In the genomic region with DNA sequence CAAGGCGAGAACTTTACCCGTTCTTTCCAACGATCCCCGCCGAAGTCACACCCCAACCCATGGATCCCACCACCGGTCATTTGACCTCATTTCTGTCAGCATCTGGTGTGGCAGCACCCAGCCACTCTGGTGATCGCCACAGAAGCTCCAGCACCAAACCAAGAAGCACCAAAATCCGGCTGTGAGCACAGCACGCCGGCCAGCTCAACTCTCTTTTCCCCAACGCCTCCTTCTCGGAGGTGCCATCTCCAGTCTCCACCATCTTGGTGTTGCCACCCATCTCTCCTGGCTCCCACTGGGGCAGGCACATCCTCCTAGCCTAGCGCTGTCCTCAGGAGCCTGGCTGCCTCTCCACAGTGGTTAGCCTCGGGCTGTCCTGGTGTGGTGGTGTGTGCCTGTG, we compare ENCODE assay signal across 20 cellular contexts. TPM values are rescaled to one million over a fixed set of nuclear protein-coding genes. Genes with fewer than 3 reads are reported as not detected.
DNase-seq lines count a peak whose midpoint lies in the region; ATAC-seq and TF ChIP-seq lines count a peak whose summit lies in the region.
"Had no signal": no experiment of that assay in that cellular context is flagged by ENCODE, and none has a peak within 500 bp of the region (broad histone marks: within the 10 kb centered on the region; RNA-seq: fewer than 3 reads in every experiment).

No MANE protein-coding gene starts in this region.

- peaks cover 19% of the 10 kb centered on the region for H3K27me3 Mint-ChIP-seq in activated CD8-positive, alpha-beta memory T cell treated with anti-CD3 and anti-CD28 coated beads, Interleukin-2, amount 10 ng/mL, durations not matched to agents 7 days and 5 days
- H3K27me3 Mint-ChIP-seq in T-helper 17 cell (peaks cover 11% of the 10 kb centered on the region), endodermal cell (ENCODE audit: insufficient read depth) (peaks cover 10% of the 10 kb centered on the region)
- H3K27me3 Mint-ChIP-seq: activated naive CD4-positive, alpha-beta T cell treated with anti-CD3 and anti-CD28 coated beads, Interleukin-2, amount 50 U/mL, for 24 hours had no signal

- ATAC-seq in activated CD8-positive, alpha-beta memory T cell treated with anti-CD3 and anti-CD28 coated beads, Interleukin-2, amount 10 ng/mL, durations not matched to agents 7 days and 5 days = no peak
- ATAC-seq in T-helper 17 cell = no peak

- H3K27ac Mint-ChIP-seq in activated CD8-positive, alpha-beta memory T cell treated with anti-CD3 and anti-CD28 coated beads, Interleukin-2, amount 10 ng/mL, durations not matched to agents 7 days and 5 days = peak overlapping the region; percentile 82
- H3K27ac Mint-ChIP-seq in T-helper 17 cell (peak overlapping the region; percentile 61), endodermal cell (no peak overlapping the region)
- H3K27ac Mint-ChIP-seq: activated naive CD4-positive, alpha-beta T cell treated with anti-CD3 and anti-CD28 coated beads, Interleukin-2, amount 50 U/mL, for 24 hours; HFFc6 had no signal

- no peak for DNase-seq in activated CD8-positive, alpha-beta memory T cell treated with anti-CD3 and anti-CD28 coated beads, Interleukin-2, amount 10 ng/mL, durations not matched to agents 7 days and 5 days
- DNase-seq in activated CD8-positive, alpha-beta memory T cell treated with anti-CD3 and anti-CD28 coated beads for 24 hours = no peak
- DNase-seq in T-helper 17 cell (no peak), endodermal cell (peak; percentile 46), stomach (no peak), NCI-H2196 treated with DMSO at 0.1 percent for 48 hours (lab: John Stamatoyannopoulos, UW; ENCODE audit: unreplicated experiment) (no peak), iPS-NIHi7 (ENCODE audit: extremely low spot score) (no peak), NCI-H82 treated with DMSO at 0.1 percent for 48 hours (lab: John Stamatoyannopoulos, UW; ENCODE audit: unreplicated experiment) (no peak)
- DNase-seq: ACHN; activated CD4-positive, CD25-positive, alpha-beta regulatory T cell treated with anti-CD3 and anti-CD28 coated beads, Interleukin-2, amount 50 U/mL, for 72 hours; HFFc6; left ventricle myocardium superior; NCI-H1417; NCI-H526; SK-N-SH; stimulated activated CD4-positive, alpha-beta T cell treated with anti-CD3 and anti-CD28 coated beads, Interleukin-4, amount 100 ng/mL, for 24 hours had no signal

- H3K36me3 ChIP-seq in endodermal cell (ENCODE audit: control insufficient read depth, insufficient read depth, low read length) = no peaks in the 10 kb centered on the region
- H3K36me3 ChIP-seq in stomach = no peaks in the 10 kb centered on the region

- no peak overlapping the region for H3K9ac ChIP-seq in endodermal cell (ENCODE audit: extremely low read depth, low read length, poor library complexity, severe bottlenecking)
- H3K9ac ChIP-seq: SK-N-SH had no signal

- no peak for TF ChIP-seq EP300 in stomach (IDR thresholded peaks at IDR 0.05)

- intact Hi-C loops in stomach (cut with DNase I; ENCODE audit: low total_unique reads) = no loop called here

- H3K27me3 ChIP-seq in endodermal cell (ENCODE audit: control insufficient read depth, insufficient read depth, low read length, poor library complexity, severe bottlenecking) (no peaks in the 10 kb centered on the region), stomach (peaks cover 0 to 11% (median 3%) of the 10 kb centered on the region in 3 donors)
- H3K27me3 ChIP-seq: body of pancreas had no signal

- H3K27ac ChIP-seq in endodermal cell (ENCODE audit: low read depth, low read length) (no peak overlapping the region), stomach (peak overlapping the region in 3 of 5 donors; percentile 66 to 77 (median 73))
- H3K27ac ChIP-seq: RWPE1 had no signal

- peaks cover 62% of the 10 kb centered on the region for H3K4me1 Mint-ChIP-seq in activated CD8-positive, alpha-beta memory T cell treated with anti-CD3 and anti-CD28 coated beads, Interleukin-2, amount 10 ng/mL, durations not matched to agents 7 days and 5 days
- H3K4me1 Mint-ChIP-seq in T-helper 17 cell = peaks cover 44% of the 10 kb centered on the region
- peaks cover 32% of the 10 kb centered on the region for H3K4me1 Mint-ChIP-seq in endodermal cell

- no peak overlapping the region for H3K4me3 Mint-ChIP-seq in activated CD8-positive, alpha-beta memory T cell treated with anti-CD3 and anti-CD28 coated beads, Interleukin-2, amount 10 ng/mL, durations not matched to agents 7 days and 5 days
- peak overlapping the region; percentile 15 for H3K4me3 Mint-ChIP-seq in T-helper 17 cell
- H3K4me3 Mint-ChIP-seq in endodermal cell = no peak overlapping the region
- H3K4me3 Mint-ChIP-seq: activated naive CD4-positive, alpha-beta T cell treated with anti-CD3 and anti-CD28 coated beads, Interleukin-2, amount 50 U/mL, for 24 hours; HFFc6 had no signal

- H3K9me3 ChIP-seq in T-helper 17 cell (ENCODE audit: control insufficient read depth, low read length, poor library complexity, severe bottlenecking) (no peaks in the 10 kb centered on the region), endodermal cell (ENCODE audit: control insufficient read depth, low read length) (no peaks in the 10 kb centered on the region), stomach (no peaks in the 10 kb centered on the region)
- H3K9me3 ChIP-seq: body of pancreas, mucosa of descending colon, SK-N-SH had no signal

- CTCF ChIA-PET in activated CD8-positive, alpha-beta memory T cell treated with anti-CD3 and anti-CD28 coated beads, Interleukin-2, amount 10 ng/mL, durations not matched to agents 7 days and 5 days (lab: Charles Lee) = interaction anchor here (1.7 kb wide), 1 partner anchor 45 kb away, joined by 7 read pairs; no protein-coding TSS in a partner anchor

- H3K4me3 ChIP-seq in endodermal cell (ENCODE audit: low read length) (no peak overlapping the region), stomach (no peak overlapping the region)
- H3K4me3 ChIP-seq: body of pancreas, mucosa of descending colon had no signal

- H3K9me3 Mint-ChIP-seq in activated CD8-positive, alpha-beta memory T cell treated with anti-CD3 and anti-CD28 coated beads, Interleukin-2, amount 10 ng/mL, durations not matched to agents 7 days and 5 days (ENCODE audit: low read depth) = peaks cover 5% of the 10 kb centered on the region
- no peaks in the 10 kb centered on the region for H3K9me3 Mint-ChIP-seq in endodermal cell
- H3K9me3 Mint-ChIP-seq: activated naive CD4-positive, alpha-beta T cell treated with anti-CD3 and anti-CD28 coated beads, Interleukin-2, amount 50 U/mL, for 24 hours; HFFc6 had no signal

- no peak for TF ChIP-seq POLR2A in stomach (IDR thresholded peaks at IDR 0.05)

- 92 to 96% methylated on average over 11 to 14 of the region's 14 CpGs for WGBS in endodermal cell (ENCODE audit: insufficient coverage in 1 of 2, insufficient read length in 1 of 2), 2 experiments
- 93 to 96% (median 94%) methylated on average over 14 of the region's 14 CpGs for WGBS in stomach, 5 donors

- TF ChIP-seq CTCF in endodermal cell (conservative IDR thresholded peaks at IDR 0.05) (no peak), stomach (IDR thresholded peaks at IDR 0.05) (no peak)

- peaks cover 27% of the 10 kb centered on the region for H3K36me3 Mint-ChIP-seq in activated CD8-positive, alpha-beta memory T cell treated with anti-CD3 and anti-CD28 coated beads, Interleukin-2, amount 10 ng/mL, durations not matched to agents 7 days and 5 days
- H3K36me3 Mint-ChIP-seq in T-helper 17 cell (ENCODE audit: low read depth) (no peaks in the 10 kb centered on the region), endodermal cell (ENCODE audit: low read depth) (no peaks in the 10 kb centered on the region)
- H3K36me3 Mint-ChIP-seq: activated naive CD4-positive, alpha-beta T cell treated with anti-CD3 and anti-CD28 coated beads, Interleukin-2, amount 50 U/mL, for 24 hours had no signal

- H3K4me1 ChIP-seq in endodermal cell (ENCODE audit: control insufficient read depth, insufficient read depth, low read length) = no peaks in the 10 kb centered on the region
- peaks cover 18 to 47% (median 30%) of the 10 kb centered on the region in 4 donors for H3K4me1 ChIP-seq in stomach

RNA-seq across cellular contexts. Expression of a gene that starts 6.5 kb away (rescaled TPM):
- under 1 TPM; 0.03 to 0.26 TPM for total RNA-seq in activated CD8-positive, alpha-beta memory T cell treated with anti-CD3 and anti-CD28 coated beads, Interleukin-2, amount 10 ng/mL, durations not matched to agents 7 days and 5 days
- total RNA-seq in T-helper 17 cell = not detected
- 1 to 10 TPM in 1 of 2 donors, under 1 TPM in 1; 0.35 to 2.3 TPM for total RNA-seq in endodermal cell
- 0.18 TPM for polyA plus RNA-seq in endodermal cell (2013, experiment 1 of 2)
- 0.08 TPM for polyA plus RNA-seq in endodermal cell (2013, experiment 2 of 2)
- total RNA-seq in stomach = 100 to 1,000 TPM in 1 of 5 donors, 10 to 100 TPM in 3, under 1 TPM in 1; 0.73 to 355 (median 41.3) TPM
- polyA plus RNA-seq in stomach = 10 to 100 TPM in 1 of 3 donors, under 1 TPM in 1, not detected in 1; 0.81 to 28.9 TPM
- total RNA-seq: body of pancreas, HFFc6, left ventricle myocardium superior had no signal
